Comparison of ENCODE assay signal across 1 cellular context in genomic region chr21:36664678-36665022, GRCh38.
TF ChIP-seq lines count a peak whose summit lies in the region.

No MANE protein-coding gene starts in this region.

TF ChIP-seq in HepG2, 621 proteins besides CTCF, POLR2A, EP300 and RAD21 (continued from another document):
- no peak for TF ChIP-seq ZBTB25 (CRISPR knock-in tag; IDR thresholded peaks at IDR 0.05)
- no peak for TF ChIP-seq KLF15 (CRISPR knock-in tag; IDR thresholded peaks at IDR 0.05; ENCODE audit: borderline replicate concordance)
- TF ChIP-seq ZNF660 (CRISPR knock-in tag; IDR thresholded peaks at IDR 0.05; ENCODE audit: borderline replicate concordance, low read depth), result no peak
- no peak for TF ChIP-seq ZNF263 (CRISPR knock-in tag; IDR thresholded peaks at IDR 0.05)
- TF ChIP-seq MXI1 (IDR thresholded peaks at IDR 0.05; ENCODE audit: borderline replicate concordance, low read depth, low read length), result no peak
- TF ChIP-seq HOXD1 (CRISPR knock-in tag; IDR thresholded peaks at IDR 0.05), result no peak
